In genomic region chr19:45419396-45419795, GRCh38 we compare ENCODE assay signal across 9 cellular contexts. TPM values are rescaled to one million over a fixed set of nuclear protein-coding genes. Genes with fewer than 3 reads are reported as not detected.
A peak's percentile ranks its signal among the peaks of the same experiment; 100 is the strongest.
DNase-seq lines count a peak whose midpoint lies in the region; ATAC-seq and TF ChIP-seq lines count a peak whose summit lies in the region.
"Had no signal": no experiment of that assay in that cellular context is flagged by ENCODE, and none has a peak within 500 bp of the region (broad histone marks: within the 10 kb centered on the region; RNA-seq: fewer than 3 reads in every experiment).

No MANE protein-coding gene starts in this region.

- no peak for TF ChIP-seq CTCF in WERI-Rb-1 (IDR thresholded peaks at IDR 0.05; ENCODE audit: low read depth, low read length)

- no peaks in the 10 kb centered on the region for H3K9me3 ChIP-seq in WERI-Rb-1 (ENCODE audit: severe bottlenecking)
- H3K9me3 ChIP-seq: A549 had no signal

- H3K4me3 ChIP-seq in WERI-Rb-1 (ENCODE audit: low read depth, low read length) = no peak overlapping the region
- H3K4me3 ChIP-seq: A549 had no signal

- H3K36me3 ChIP-seq in WERI-Rb-1 = peaks cover 39% of the 10 kb centered on the region

- no peak overlapping the region for H3K27ac ChIP-seq in WERI-Rb-1
- H3K27ac ChIP-seq: A549 had no signal

- H3K27me3 ChIP-seq in WERI-Rb-1 (ENCODE audit: insufficient read depth, low read depth, severe bottlenecking) = no peaks in the 10 kb centered on the region

- peak; percentile 46 for ATAC-seq in GM21737 (IDR thresholded peaks at IDR 0.05; ENCODE audit: unreplicated experiment)
- no peak for ATAC-seq in HG02938 (IDR thresholded peaks at IDR 0.05; ENCODE audit: unreplicated experiment)
- ATAC-seq: A549 had no signal

- DNase-seq in SIG-M5 treated with dmso at 0.1 percent for 504 hours (lab: John Stamatoyannopoulos, UW; ENCODE audit: unreplicated experiment) (peak; percentile 82), SIG-M5 (lab: John Stamatoyannopoulos, UW) (no peak), NOMO-1 treated with dmso at 0.1 percent for 144 hours (lab: John Stamatoyannopoulos, UW; ENCODE audit: unreplicated experiment) (peak; percentile 86), pons (ENCODE audit: low spot score) (peak; percentile 74), cerebellum (ENCODE audit: low spot score) (no peak), WERI-Rb-1 (no peak)

RNA-seq across cellular contexts. Expression of gene ERCC1, which starts 4.3 kb away (rescaled TPM):
- total RNA-seq in cerebellum = 36.9 TPM

RNA-seq across cellular contexts. Expression of gene POLR1G, which starts 13.0 kb away (rescaled TPM):
- 2.9 TPM for total RNA-seq in cerebellum

RNA-seq across cellular contexts. Expression of gene PPP1R13L, which starts 14.5 kb away (rescaled TPM):
- total RNA-seq in cerebellum = 1.4 TPM

RNA-seq across cellular contexts. Expression of gene FOSB, which starts 48.4 kb away (rescaled TPM):
- total RNA-seq in cerebellum = 2.5 TPM

RNA-seq across cellular contexts. Expression of gene ERCC2, which starts 49.0 kb away (rescaled TPM):
- 20.6 TPM for total RNA-seq in cerebellum

Comparison
In these comparisons a context has a peak if more than half of its experiments do, and no peak if none do; other contexts are left out.
1. DNase-seq: peak in SIG-M5 treated with dmso at 0.1 percent for 504 hours (single experiment), NOMO-1 treated with dmso at 0.1 percent for 144 hours (single experiment) and pons (single experiment); none in SIG-M5 (single experiment), cerebellum (single experiment) and WERI-Rb-1 (single experiment).